In the genomic region with DNA sequence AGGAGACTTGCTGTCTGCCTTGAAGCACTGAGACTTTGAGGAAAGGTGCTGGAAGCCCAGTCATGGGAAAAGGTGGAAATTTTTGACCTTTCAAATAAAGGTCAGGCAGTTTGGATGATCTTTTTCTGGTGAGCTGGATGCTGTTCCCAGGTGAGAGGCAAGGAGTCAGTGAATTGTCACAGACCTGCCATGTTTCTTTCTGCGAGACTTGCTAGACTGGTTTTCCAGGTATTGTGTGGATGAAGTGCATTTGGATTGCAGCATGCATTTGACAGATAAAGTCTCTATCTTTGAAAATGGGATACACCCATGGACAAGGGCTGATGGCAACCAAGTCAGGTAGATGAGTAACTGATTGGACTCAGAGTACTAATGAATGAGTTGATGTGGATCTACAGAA, we compare ENCODE assay signal across 30 cellular contexts.
A peak's percentile ranks its signal among the peaks of the same experiment; 100 is the strongest.
DNase-seq lines count a peak whose midpoint lies in the region; ATAC-seq, FAIRE-seq and TF ChIP-seq lines count a peak whose summit lies in the region.
"Had no signal": no experiment of that assay in that cellular context is flagged by ENCODE, and none has a peak within 500 bp of the region (broad histone marks: within the 10 kb centered on the region; RNA-seq: fewer than 3 reads in every experiment).

No MANE protein-coding gene starts in this region.

- WGBS in small intestine, 3 donors: 9 to 73% (median 31%) methylated on average over 1 of the region's 1 CpG

- peak in 2 of 3 experiments; percentile 23 to 54 for DNase-seq in NCI-H1417 (lab: John Stamatoyannopoulos, UW)
- DNase-seq in NCI-H1417 treated with DMSO at 0.1 percent for 48 hours (lab: John Stamatoyannopoulos, UW): no peak
- DNase-seq in NCI-H526 (lab: John Stamatoyannopoulos, UW): peak; percentile 11 to 41
- peak; percentile 10 for DNase-seq in small intestine
- no peak for DNase-seq in Ammon's horn (ENCODE audit: low spot score)
- no peak for DNase-seq in breast epithelium (ENCODE audit: low spot score in 2 of 2)
- DNase-seq: 8988T; activated CD4-positive, alpha-beta T cell treated with anti-CD3 and anti-CD28 coated beads for 36 hours; amniotic stem cell; brain microvascular endothelial cell; dorsolateral prefrontal cortex; GOT3; hypothalamus; immature natural killer cell; mesenchymal stem cell; NCI-H146; NCI-H2107; Right ventricle myocardium superior; stimulated activated naive B cell treated with anti-CD40 and anti-IgM and Interleukin-4, amounts not matched to agents 10 μg/mL and 1 μg/mL and 100 μg/mL, for 72 hours; substantia nigra; upper lobe of right lung had no signal

- no peak for TF ChIP-seq POLR2A in breast epithelium (IDR thresholded peaks at IDR 0.05)

- H3K4me3 ChIP-seq in small intestine (ENCODE audit: low read depth in 1 of 2, low read length in 2 of 2) (no peak overlapping the region), breast epithelium (no peak overlapping the region)
- H3K4me3 ChIP-seq: dorsolateral prefrontal cortex, neural progenitor cell, skin epidermis, upper lobe of right lung had no signal

- no peak for FAIRE-seq in small intestine (lab: Jason Lieb, UNC)
- FAIRE-seq: GM19239 had no signal

- intact Hi-C loops in breast epithelium (cut with DNase I; ENCODE audit: low total_unique reads): no loop called here

- ATAC-seq in esophagus mucosa (peak; percentile 80), HG03439 (IDR thresholded peaks at IDR 0.05; ENCODE audit: unreplicated experiment) (no peak)
- ATAC-seq: activated CD4-positive, alpha-beta T cell treated with anti-CD3 and anti-CD28 coated beads for 36 hours; left lobe of liver; stimulated activated naive B cell treated with anti-CD40 and anti-IgM and Interleukin-4, amounts not matched to agents 10 μg/mL and 1 μg/mL and 100 μg/mL, for 72 hours; upper lobe of right lung had no signal

- H3K27me3 ChIP-seq in small intestine (ENCODE audit: control insufficient read depth in 2 of 2, insufficient read depth in 2 of 2, low read length in 2 of 2): no peaks in the 10 kb centered on the region
- H3K27me3 ChIP-seq in breast epithelium: no peaks in the 10 kb centered on the region
- H3K27me3 ChIP-seq: brain microvascular endothelial cell, neural progenitor cell, upper lobe of right lung had no signal

- no peak for TF ChIP-seq CTCF in breast epithelium (IDR thresholded peaks at IDR 0.05)

- no peaks in the 10 kb centered on the region for H3K9me3 ChIP-seq in small intestine (ENCODE audit: control insufficient read depth, low read depth)
- no peaks in the 10 kb centered on the region for H3K9me3 ChIP-seq in breast epithelium
- H3K9me3 ChIP-seq: Caco-2, upper lobe of right lung had no signal

- H3K4me1 ChIP-seq in small intestine (ENCODE audit: control insufficient read depth in 2 of 2, insufficient read depth in 1 of 2, low read depth in 1 of 2, low read length in 1 of 2) (no peaks in the 10 kb centered on the region), breast epithelium (no peaks in the 10 kb centered on the region)
- H3K4me1 ChIP-seq: Caco-2, parathyroid adenoma, upper lobe of right lung had no signal

- H3K27ac ChIP-seq in small intestine (ENCODE audit: low read depth in 1 of 2, low read length in 1 of 2) (no peak overlapping the region), breast epithelium (no peak overlapping the region)
- H3K27ac ChIP-seq: brain microvascular endothelial cell, dorsolateral prefrontal cortex, KMS-11, neural progenitor cell, parathyroid adenoma, upper lobe of right lung had no signal

- no peaks in the 10 kb centered on the region for H3K36me3 ChIP-seq in small intestine (ENCODE audit: control insufficient read depth in 2 of 2, insufficient read depth in 2 of 2, low read length in 2 of 2)
- no peaks in the 10 kb centered on the region for H3K36me3 ChIP-seq in breast epithelium
- H3K36me3 ChIP-seq: brain microvascular endothelial cell, neural progenitor cell, upper lobe of right lung had no signal

Comparison
In these comparisons a context has a peak if more than half of its experiments do, and no peak if none do; other contexts are left out.
1. DNase-seq: peak in NCI-H1417 (2 of 3), NCI-H526 (2 of 2) and small intestine (single experiment); none in NCI-H1417 treated with DMSO at 0.1 percent for 48 hours (single experiment), Ammon's horn (single experiment) and breast epithelium (0 of 2).